Comparison of ENCODE assay signal across 22 cellular contexts in genomic region chr1:41838266-41838665, GRCh38.
"Had no signal": no experiment of that assay in that cellular context is flagged by ENCODE, and none has a peak within 500 bp of the region (broad histone marks: within the 10 kb centered on the region; RNA-seq: fewer than 3 reads in every experiment).

No MANE protein-coding gene starts in this region.

- H3K36me3 Mint-ChIP-seq: activated naive CD4-positive, alpha-beta T cell treated with anti-CD3 and anti-CD28 coated beads, Interleukin-2, amount 50 U/mL, for 24 hours had no signal

- H3K4me3 Mint-ChIP-seq: activated CD4-positive, alpha-beta T cell treated with anti-CD3 and anti-CD28 coated beads for 36 hours; activated CD8-positive, alpha-beta T cell treated with anti-CD3 and anti-CD28 coated beads for 36 hours; activated naive CD4-positive, alpha-beta T cell treated with anti-CD3 and anti-CD28 coated beads, Interleukin-2, amount 50 U/mL, for 24 hours; T-cell had no signal

- ATAC-seq: activated CD4-positive, alpha-beta T cell treated with anti-CD3 and anti-CD28 coated beads for 36 hours; activated CD8-positive, alpha-beta T cell treated with anti-CD3 and anti-CD28 coated beads for 36 hours; K562; SK-N-SH treated with all-trans-retinoic acid at 6 μM for 48 hours; T-cell had no signal

- H3K27ac Mint-ChIP-seq: activated CD4-positive, alpha-beta T cell treated with anti-CD3 and anti-CD28 coated beads for 36 hours; activated CD8-positive, alpha-beta T cell treated with anti-CD3 and anti-CD28 coated beads for 36 hours; activated naive CD4-positive, alpha-beta T cell treated with anti-CD3 and anti-CD28 coated beads, Interleukin-2, amount 50 U/mL, for 24 hours; T-cell had no signal

- H3K4me3 ChIP-seq: breast epithelium, K562, Peyer's patch, SJSA1 had no signal

- H3K27me3 Mint-ChIP-seq: activated CD8-positive, alpha-beta T cell treated with anti-CD3 and anti-CD28 coated beads for 36 hours; activated naive CD4-positive, alpha-beta T cell treated with anti-CD3 and anti-CD28 coated beads, Interleukin-2, amount 50 U/mL, for 24 hours; T-cell had no signal

- H3K36me3 ChIP-seq: breast epithelium, Peyer's patch, SJSA1, WERI-Rb-1 had no signal

- DNase-seq: activated CD4-positive, alpha-beta T cell treated with anti-CD3 and anti-CD28 coated beads for 36 hours; activated CD8-positive, alpha-beta memory T cell treated with anti-CD3 and anti-CD28 coated beads, Interleukin-2, amount 50 U/mL, for 4 hours; activated CD8-positive, alpha-beta T cell treated with anti-CD3 and anti-CD28 coated beads for 36 hours; activated T-cell treated with anti-CD3 and anti-CD28 coated beads, Interleukin-2, amount 50 U/mL, for 1 hour; aorta; NCI-H1092 treated with DMSO at 0.1 percent for 48 hours; NCI-H1436; NCI-H1694 treated with DMSO at 0.1 percent for 48 hours; NCI-H2029 treated with DMSO at 0.1 percent for 48 hours; NCI-H345; NCI-H510A; NCI-H526 treated with DMSO at 0.1 percent for 48 hours; NCI-H82; Peyer's patch; SHP77; T-cell; WERI-Rb-1 had no signal

- H3K27me3 ChIP-seq: breast epithelium, Peyer's patch, SJSA1 had no signal

- H3K9me3 Mint-ChIP-seq: activated CD8-positive, alpha-beta T cell treated with anti-CD3 and anti-CD28 coated beads for 36 hours; activated naive CD4-positive, alpha-beta T cell treated with anti-CD3 and anti-CD28 coated beads, Interleukin-2, amount 50 U/mL, for 24 hours; T-cell had no signal

- H3K9me3 ChIP-seq: breast epithelium, Peyer's patch, SJSA1 had no signal
